Comparison of ENCODE assay signal across 9 cellular contexts in the genomic region with DNA sequence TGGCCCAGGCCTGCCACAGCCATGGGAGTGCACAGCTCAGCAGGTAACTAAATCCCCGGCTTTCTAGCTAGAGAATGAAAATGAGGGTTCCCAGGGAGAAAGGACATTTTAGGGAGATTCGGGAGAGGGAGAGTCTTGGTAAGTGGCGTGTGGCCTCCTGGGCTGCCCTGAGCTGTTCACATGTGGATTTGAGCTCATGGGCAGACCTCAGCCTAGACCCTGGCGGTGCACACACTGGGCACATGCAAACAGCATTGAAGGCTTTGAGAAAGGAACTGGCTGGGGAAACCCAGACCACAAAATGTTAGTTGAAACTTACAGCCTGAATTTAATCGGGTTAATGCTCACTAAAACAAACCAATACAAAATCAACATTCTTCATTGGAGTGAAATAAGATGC.
"Had no signal": no experiment of that assay in that cellular context is flagged by ENCODE, and none has a peak within 500 bp of the region (broad histone marks: within the 10 kb centered on the region; RNA-seq: fewer than 3 reads in every experiment).

No MANE protein-coding gene starts in this region.

- H3K4me1 Mint-ChIP-seq: IgD-negative memory B cell had no signal

- DNase-seq: GM23248, GOT3, HFFc6, KG1 had no signal

- H3K27ac Mint-ChIP-seq: HFFc6, IgD-negative memory B cell had no signal

- H3K27ac ChIP-seq: GM23248, HL-60 had no signal

- H3K36me3 Mint-ChIP-seq: IgD-negative memory B cell had no signal

- FAIRE-seq: HepG2 had no signal

- ATAC-seq: HCT116, HepG2 had no signal

- H3K9me3 ChIP-seq: HAP-1 had no signal

- H3K9ac ChIP-seq: GM23248 had no signal

- H3K4me1 ChIP-seq: HAP-1 had no signal

- H3K4me3 ChIP-seq: GM23248, HAP-1 had no signal

- H2AFZ ChIP-seq: GM23248 had no signal

- H3K36me3 ChIP-seq: HAP-1 had no signal

- H3K4me3 Mint-ChIP-seq: HFFc6, IgD-negative memory B cell had no signal
